1 cellular context compared by ENCODE assay signal in genomic region chr16:56911771-56912541, GRCh38.
TF ChIP-seq lines count a peak whose summit lies in the region.

No MANE protein-coding gene starts in this region.

TF ChIP-seq in HepG2, 621 proteins besides CTCF, POLR2A, EP300 and RAD21 (continues in another document):
- TF ChIP-seq ZNF691 (CRISPR knock-in tag; IDR thresholded peaks at IDR 0.05; ENCODE audit: borderline replicate concordance, low read depth) (no peak; the same call in 1 of the 2 replicates), MZF1 (CRISPR knock-in tag; IDR thresholded peaks at IDR 0.05; ENCODE audit: borderline replicate concordance) (no peak), ZNF407 (CRISPR knock-in tag; IDR thresholded peaks at IDR 0.05; ENCODE audit: not compliant biosample characterization) (no peak), ZNF121 (CRISPR knock-in tag; IDR thresholded peaks at IDR 0.05) (no peak), ZNF180 (CRISPR knock-in tag; IDR thresholded peaks at IDR 0.05; ENCODE audit: borderline replicate concordance, low read depth) (no peak), TBL1XR1 (IDR thresholded peaks at IDR 0.05; ENCODE audit: borderline replicate concordance, low read length, partially characterized antibody) (no peak), HOXA3 (CRISPR knock-in tag; IDR thresholded peaks at IDR 0.05) (peak; percentile 44), ZFP36L2 (CRISPR knock-in tag; IDR thresholded peaks at IDR 0.05) (no peak), FOSL1 (CRISPR knock-in tag; IDR thresholded peaks at IDR 0.05; ENCODE audit: borderline replicate concordance) (0 out of 2 replicates have a peak, but pooled peaks have one; percentile 25), THAP11 (CRISPR knock-in tag; IDR thresholded peaks at IDR 0.05) (no peak), ZNF816 (CRISPR knock-in tag; IDR thresholded peaks at IDR 0.05; ENCODE audit: borderline replicate concordance) (no peak), ZNF547 (CRISPR knock-in tag; IDR thresholded peaks at IDR 0.05) (no peak), TOE1 (CRISPR knock-in tag; IDR thresholded peaks at IDR 0.05) (no peak), MYPOP (CRISPR knock-in tag; IDR thresholded peaks at IDR 0.05) (no peak), IKZF4 (CRISPR knock-in tag; IDR thresholded peaks at IDR 0.05; ENCODE audit: borderline replicate concordance, low read depth, not compliant biosample characterization) (no peak), ARNT2 (CRISPR knock-in tag; IDR thresholded peaks at IDR 0.05; ENCODE audit: low read depth) (no peak), ZNF292 (CRISPR knock-in tag; IDR thresholded peaks at IDR 0.05; ENCODE audit: borderline replicate concordance, low read depth) (peak; percentile 47; the same call in 1 of the 2 replicates), ZNF136 (CRISPR knock-in tag; IDR thresholded peaks at IDR 0.05; ENCODE audit: low read depth) (no peak), GFI1 (CRISPR knock-in tag; IDR thresholded peaks at IDR 0.05; ENCODE audit: borderline replicate concordance) (no peak), ZNF280B (CRISPR knock-in tag; IDR thresholded peaks at IDR 0.05; ENCODE audit: borderline replicate concordance) (no peak), ZNF777 (CRISPR knock-in tag; IDR thresholded peaks at IDR 0.05) (0 out of 2 replicates have a peak, but pooled peaks have one; percentile 37), MED8 (CRISPR knock-in tag; IDR thresholded peaks at IDR 0.05; ENCODE audit: insufficient replicate concordance) (no peak), CBFB (CRISPR knock-in tag; IDR thresholded peaks at IDR 0.05) (no peak), MED13 (CRISPR knock-in tag; IDR thresholded peaks at IDR 0.05) (no peak), MLXIP (CRISPR knock-in tag; IDR thresholded peaks at IDR 0.05; ENCODE audit: borderline replicate concordance) (no peak), SALL2 (CRISPR knock-in tag; IDR thresholded peaks at IDR 0.05) (0 out of 2 replicates have a peak, but pooled peaks have one; percentile 42), ZNF549 (CRISPR knock-in tag; IDR thresholded peaks at IDR 0.05) (no peak), ZNF672 (CRISPR knock-in tag; IDR thresholded peaks at IDR 0.05) (no peak)
- TF ChIP-seq, protein P1, sequence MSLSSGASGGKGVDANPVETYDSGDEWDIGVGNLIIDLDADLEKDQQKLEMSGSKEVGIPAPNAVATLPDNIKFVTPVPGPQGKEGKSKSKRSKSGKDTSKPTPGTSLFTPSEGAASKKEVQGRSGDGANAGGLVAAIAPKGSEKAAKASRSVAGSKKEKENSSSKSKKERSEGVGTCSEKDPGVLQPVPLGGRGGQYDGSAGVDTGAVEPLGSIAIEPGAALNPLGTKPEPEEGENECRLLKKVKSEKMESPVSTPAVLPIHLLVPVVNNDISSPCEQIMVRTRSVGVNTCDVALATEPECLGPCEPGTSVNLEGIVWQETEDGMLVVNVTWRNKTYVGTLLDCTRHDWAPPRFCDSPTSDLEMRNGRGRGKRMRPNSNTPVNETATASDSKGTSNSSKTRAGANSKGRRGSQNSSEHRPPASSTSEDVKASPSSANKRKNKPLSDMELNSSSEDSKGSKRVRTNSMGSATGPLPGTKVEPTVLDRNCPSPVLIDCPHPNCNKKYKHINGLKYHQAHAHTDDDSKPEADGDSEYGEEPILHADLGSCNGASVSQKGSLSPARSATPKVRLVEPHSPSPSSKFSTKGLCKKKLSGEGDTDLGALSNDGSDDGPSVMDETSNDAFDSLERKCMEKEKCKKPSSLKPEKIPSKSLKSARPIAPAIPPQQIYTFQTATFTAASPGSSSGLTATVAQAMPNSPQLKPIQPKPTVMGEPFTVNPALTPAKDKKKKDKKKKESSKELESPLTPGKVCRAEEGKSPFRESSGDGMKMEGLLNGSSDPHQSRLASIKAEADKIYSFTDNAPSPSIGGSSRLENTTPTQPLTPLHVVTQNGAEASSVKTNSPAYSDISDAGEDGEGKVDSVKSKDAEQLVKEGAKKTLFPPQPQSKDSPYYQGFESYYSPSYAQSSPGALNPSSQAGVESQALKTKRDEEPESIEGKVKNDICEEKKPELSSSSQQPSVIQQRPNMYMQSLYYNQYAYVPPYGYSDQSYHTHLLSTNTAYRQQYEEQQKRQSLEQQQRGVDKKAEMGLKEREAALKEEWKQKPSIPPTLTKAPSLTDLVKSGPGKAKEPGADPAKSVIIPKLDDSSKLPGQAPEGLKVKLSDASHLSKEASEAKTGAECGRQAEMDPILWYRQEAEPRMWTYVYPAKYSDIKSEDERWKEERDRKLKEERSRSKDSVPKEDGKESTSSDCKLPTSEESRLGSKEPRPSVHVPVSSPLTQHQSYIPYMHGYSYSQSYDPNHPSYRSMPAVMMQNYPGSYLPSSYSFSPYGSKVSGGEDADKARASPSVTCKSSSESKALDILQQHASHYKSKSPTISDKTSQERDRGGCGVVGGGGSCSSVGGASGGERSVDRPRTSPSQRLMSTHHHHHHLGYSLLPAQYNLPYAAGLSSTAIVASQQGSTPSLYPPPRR (CRISPR knock-in tag; IDR thresholded peaks at IDR 0.05; ENCODE audit: borderline replicate concordance): 0 out of 2 replicates have a peak, but pooled peaks have one; percentile 14
- TF ChIP-seq, protein P2, sequence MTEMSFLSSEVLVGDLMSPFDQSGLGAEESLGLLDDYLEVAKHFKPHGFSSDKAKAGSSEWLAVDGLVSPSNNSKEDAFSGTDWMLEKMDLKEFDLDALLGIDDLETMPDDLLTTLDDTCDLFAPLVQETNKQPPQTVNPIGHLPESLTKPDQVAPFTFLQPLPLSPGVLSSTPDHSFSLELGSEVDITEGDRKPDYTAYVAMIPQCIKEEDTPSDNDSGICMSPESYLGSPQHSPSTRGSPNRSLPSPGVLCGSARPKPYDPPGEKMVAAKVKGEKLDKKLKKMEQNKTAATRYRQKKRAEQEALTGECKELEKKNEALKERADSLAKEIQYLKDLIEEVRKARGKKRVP (CRISPR knock-in tag; IDR thresholded peaks at IDR 0.05): no peak
- TF ChIP-seq, protein P3, sequence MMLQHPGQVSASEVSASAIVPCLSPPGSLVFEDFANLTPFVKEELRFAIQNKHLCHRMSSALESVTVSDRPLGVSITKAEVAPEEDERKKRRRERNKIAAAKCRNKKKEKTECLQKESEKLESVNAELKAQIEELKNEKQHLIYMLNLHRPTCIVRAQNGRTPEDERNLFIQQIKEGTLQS (CRISPR knock-in tag; IDR thresholded peaks at IDR 0.05): no peak
- TF ChIP-seq, protein P4, sequence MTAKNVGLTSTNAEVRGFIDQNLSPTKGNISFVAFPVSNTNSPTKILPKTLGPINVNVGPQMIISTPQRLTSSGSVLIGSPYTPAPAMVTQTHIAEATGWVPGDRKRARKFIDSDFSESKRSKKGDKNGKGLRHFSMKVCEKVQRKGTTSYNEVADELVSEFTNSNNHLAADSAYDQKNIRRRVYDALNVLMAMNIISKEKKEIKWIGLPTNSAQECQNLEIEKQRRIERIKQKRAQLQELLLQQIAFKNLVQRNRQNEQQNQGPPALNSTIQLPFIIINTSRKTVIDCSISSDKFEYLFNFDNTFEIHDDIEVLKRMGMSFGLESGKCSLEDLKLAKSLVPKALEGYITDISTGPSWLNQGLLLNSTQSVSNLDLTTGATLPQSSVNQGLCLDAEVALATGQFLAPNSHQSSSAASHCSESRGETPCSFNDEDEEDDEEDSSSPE (CRISPR knock-in tag; IDR thresholded peaks at IDR 0.05): no peak
- TF ChIP-seq, protein P5, sequence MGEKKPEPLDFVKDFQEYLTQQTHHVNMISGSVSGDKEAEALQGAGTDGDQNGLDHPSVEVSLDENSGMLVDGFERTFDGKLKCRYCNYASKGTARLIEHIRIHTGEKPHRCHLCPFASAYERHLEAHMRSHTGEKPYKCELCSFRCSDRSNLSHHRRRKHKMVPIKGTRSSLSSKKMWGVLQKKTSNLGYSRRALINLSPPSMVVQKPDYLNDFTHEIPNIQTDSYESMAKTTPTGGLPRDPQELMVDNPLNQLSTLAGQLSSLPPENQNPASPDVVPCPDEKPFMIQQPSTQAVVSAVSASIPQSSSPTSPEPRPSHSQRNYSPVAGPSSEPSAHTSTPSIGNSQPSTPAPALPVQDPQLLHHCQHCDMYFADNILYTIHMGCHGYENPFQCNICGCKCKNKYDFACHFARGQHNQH (CRISPR knock-in tag; IDR thresholded peaks at IDR 0.05): 0 out of 2 replicates have a peak, but pooled peaks have one; percentile 7
